1 cellular context compared by ENCODE assay signal in the genomic region with DNA sequence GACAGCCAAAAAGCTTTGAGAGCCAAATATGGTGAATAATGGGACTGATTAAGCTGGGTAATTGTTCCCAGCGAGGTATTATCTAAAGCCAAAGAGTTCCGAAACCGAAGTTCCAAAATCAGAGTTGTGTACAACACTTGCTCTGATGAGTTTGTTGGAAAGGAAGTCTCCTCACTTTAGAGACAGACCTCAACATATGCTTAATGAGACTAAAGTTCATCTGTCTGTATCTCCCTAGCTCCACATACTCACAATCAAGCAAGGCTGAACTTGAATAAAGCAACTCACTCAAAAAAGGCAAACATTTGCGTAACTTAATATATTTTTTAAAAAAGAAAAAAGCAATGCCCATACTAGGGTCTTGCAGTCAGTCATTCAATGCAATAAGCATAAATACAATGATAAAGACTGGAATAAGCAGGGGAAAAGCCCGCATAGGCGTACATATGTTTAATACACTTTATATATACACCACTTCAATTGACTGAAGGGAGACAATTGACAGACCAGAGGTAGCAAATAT.
A peak's percentile ranks its signal among the peaks of the same experiment; 100 is the strongest.
TF ChIP-seq lines count a peak whose summit lies in the region.

No MANE protein-coding gene starts in this region.

TF ChIP-seq in HepG2, 621 proteins besides CTCF, POLR2A, EP300 and RAD21 (continued from another document and continues in another):
- TF ChIP-seq, protein P1, sequence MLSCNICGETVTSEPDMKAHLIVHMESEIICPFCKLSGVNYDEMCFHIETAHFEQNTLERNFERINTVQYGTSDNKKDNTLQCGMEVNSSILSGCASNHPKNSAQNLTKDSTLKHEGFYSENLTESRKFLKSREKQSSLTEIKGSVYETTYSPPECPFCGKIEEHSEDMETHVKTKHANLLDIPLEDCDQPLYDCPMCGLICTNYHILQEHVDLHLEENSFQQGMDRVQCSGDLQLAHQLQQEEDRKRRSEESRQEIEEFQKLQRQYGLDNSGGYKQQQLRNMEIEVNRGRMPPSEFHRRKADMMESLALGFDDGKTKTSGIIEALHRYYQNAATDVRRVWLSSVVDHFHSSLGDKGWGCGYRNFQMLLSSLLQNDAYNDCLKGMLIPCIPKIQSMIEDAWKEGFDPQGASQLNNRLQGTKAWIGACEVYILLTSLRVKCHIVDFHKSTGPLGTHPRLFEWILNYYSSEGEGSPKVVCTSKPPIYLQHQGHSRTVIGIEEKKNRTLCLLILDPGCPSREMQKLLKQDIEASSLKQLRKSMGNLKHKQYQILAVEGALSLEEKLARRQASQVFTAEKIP (CRISPR knock-in tag; IDR thresholded peaks at IDR 0.05; ENCODE audit: borderline replicate concordance), result no peak
- no peak for TF ChIP-seq FOSL1 (CRISPR knock-in tag; IDR thresholded peaks at IDR 0.05; ENCODE audit: borderline replicate concordance)
- no peak for TF ChIP-seq KDM1A (CRISPR knock-in tag; IDR thresholded peaks at IDR 0.05)
- TF ChIP-seq AGO2 (optimal IDR thresholded peaks at IDR 0.05; ENCODE audit: low read depth, low read length), result no peak
- no peak for TF ChIP-seq ZNF44 (CRISPR knock-in tag; IDR thresholded peaks at IDR 0.05)
- peak; percentile 13; the same call in 1 of the 2 replicates for TF ChIP-seq HNF4A (CRISPR knock-in tag; IDR thresholded peaks at IDR 0.05)
- TF ChIP-seq ZNF10 (CRISPR knock-in tag; IDR thresholded peaks at IDR 0.05; ENCODE audit: borderline replicate concordance, low read depth), result no peak
- TF ChIP-seq, protein P2, sequence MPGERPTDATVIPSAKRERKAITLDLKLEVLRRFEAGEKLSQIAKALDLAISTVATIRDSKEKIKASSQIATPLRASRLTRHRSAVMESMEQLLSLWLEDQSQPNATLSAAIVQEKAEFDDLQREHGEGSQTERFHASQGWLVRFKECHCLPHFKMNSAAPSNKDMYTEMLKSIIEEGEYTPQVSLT (CRISPR knock-in tag; IDR thresholded peaks at IDR 0.05; ENCODE audit: borderline replicate concordance, low read depth), result no peak
- TF ChIP-seq, protein P3, sequence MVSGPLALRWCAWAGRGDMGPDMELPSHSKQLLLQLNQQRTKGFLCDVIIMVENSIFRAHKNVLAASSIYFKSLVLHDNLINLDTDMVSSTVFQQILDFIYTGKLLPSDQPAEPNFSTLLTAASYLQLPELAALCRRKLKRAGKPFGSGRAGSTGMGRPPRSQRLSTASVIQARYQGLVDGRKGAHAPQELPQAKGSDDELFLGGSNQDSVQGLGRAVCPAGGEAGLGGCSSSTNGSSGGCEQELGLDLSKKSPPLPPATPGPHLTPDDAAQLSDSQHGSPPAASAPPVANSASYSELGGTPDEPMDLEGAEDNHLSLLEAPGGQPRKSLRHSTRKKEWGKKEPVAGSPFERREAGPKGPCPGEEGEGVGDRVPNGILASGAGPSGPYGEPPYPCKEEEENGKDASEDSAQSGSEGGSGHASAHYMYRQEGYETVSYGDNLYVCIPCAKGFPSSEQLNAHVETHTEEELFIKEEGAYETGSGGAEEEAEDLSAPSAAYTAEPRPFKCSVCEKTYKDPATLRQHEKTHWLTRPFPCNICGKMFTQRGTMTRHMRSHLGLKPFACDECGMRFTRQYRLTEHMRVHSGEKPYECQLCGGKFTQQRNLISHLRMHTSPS (CRISPR knock-in tag; IDR thresholded peaks at IDR 0.05; ENCODE audit: low read depth), result no peak
- TF ChIP-seq ZFP1 (CRISPR knock-in tag; IDR thresholded peaks at IDR 0.05), result no peak
- TF ChIP-seq, protein P4, sequence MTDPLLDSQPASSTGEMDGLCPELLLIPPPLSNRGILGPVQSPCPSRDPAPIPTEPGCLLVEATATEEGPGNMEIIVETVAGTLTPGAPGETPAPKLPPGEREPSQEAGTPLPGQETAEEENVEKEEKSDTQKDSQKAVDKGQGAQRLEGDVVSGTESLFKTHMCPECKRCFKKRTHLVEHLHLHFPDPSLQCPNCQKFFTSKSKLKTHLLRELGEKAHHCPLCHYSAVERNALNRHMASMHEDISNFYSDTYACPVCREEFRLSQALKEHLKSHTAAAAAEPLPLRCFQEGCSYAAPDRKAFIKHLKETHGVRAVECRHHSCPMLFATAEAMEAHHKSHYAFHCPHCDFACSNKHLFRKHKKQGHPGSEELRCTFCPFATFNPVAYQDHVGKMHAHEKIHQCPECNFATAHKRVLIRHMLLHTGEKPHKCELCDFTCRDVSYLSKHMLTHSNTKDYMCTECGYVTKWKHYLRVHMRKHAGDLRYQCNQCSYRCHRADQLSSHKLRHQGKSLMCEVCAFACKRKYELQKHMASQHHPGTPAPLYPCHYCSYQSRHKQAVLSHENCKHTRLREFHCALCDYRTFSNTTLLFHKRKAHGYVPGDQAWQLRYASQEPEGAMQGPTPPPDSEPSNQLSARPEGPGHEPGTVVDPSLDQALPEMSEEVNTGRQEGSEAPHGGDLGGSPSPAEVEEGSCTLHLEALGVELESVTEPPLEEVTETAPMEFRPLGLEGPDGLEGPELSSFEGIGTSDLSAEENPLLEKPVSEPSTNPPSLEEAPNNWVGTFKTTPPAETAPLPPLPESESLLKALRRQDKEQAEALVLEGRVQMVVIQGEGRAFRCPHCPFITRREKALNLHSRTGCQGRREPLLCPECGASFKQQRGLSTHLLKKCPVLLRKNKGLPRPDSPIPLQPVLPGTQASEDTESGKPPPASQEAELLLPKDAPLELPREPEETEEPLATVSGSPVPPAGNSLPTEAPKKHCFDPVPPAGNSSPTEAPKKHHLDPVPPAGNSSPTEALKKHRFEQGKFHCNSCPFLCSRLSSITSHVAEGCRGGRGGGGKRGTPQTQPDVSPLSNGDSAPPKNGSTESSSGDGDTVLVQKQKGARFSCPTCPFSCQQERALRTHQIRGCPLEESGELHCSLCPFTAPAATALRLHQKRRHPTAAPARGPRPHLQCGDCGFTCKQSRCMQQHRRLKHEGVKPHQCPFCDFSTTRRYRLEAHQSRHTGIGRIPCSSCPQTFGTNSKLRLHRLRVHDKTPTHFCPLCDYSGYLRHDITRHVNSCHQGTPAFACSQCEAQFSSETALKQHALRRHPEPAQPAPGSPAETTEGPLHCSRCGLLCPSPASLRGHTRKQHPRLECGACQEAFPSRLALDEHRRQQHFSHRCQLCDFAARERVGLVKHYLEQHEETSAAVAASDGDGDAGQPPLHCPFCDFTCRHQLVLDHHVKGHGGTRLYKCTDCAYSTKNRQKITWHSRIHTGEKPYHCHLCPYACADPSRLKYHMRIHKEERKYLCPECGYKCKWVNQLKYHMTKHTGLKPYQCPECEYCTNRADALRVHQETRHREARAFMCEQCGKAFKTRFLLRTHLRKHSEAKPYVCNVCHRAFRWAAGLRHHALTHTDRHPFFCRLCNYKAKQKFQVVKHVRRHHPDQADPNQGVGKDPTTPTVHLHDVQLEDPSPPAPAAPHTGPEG (CRISPR knock-in tag; IDR thresholded peaks at IDR 0.05), result no peak
- no peak for TF ChIP-seq ZNF775 (CRISPR knock-in tag; IDR thresholded peaks at IDR 0.05; ENCODE audit: borderline replicate concordance)
- no peak for TF ChIP-seq ZNF230 (CRISPR knock-in tag; IDR thresholded peaks at IDR 0.05)
- TF ChIP-seq ATRX (CRISPR knock-in tag; IDR thresholded peaks at IDR 0.05; ENCODE audit: borderline replicate concordance), result no peak
- no peak for TF ChIP-seq KDM6A (CRISPR knock-in tag; IDR thresholded peaks at IDR 0.05; ENCODE audit: low read depth)
- TF ChIP-seq, protein P5, sequence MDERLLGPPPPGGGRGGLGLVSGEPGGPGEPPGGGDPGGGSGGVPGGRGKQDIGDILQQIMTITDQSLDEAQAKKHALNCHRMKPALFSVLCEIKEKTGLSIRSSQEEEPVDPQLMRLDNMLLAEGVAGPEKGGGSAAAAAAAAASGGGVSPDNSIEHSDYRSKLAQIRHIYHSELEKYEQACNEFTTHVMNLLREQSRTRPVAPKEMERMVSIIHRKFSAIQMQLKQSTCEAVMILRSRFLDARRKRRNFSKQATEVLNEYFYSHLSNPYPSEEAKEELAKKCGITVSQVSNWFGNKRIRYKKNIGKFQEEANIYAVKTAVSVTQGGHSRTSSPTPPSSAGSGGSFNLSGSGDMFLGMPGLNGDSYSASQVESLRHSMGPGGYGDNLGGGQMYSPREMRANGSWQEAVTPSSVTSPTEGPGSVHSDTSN (CRISPR knock-in tag; IDR thresholded peaks at IDR 0.05), result no peak
- no peak for TF ChIP-seq ZNF737 (CRISPR knock-in tag; IDR thresholded peaks at IDR 0.05; ENCODE audit: borderline replicate concordance)
- TF ChIP-seq NFE2L2 (IDR thresholded peaks at IDR 0.05; ENCODE audit: low read length), result no peak
- TF ChIP-seq TBX2 (CRISPR knock-in tag; IDR thresholded peaks at IDR 0.05; ENCODE audit: borderline replicate concordance), result no peak; the same call in 1 of the 2 replicates
- TF ChIP-seq ZNF264 (CRISPR knock-in tag; IDR thresholded peaks at IDR 0.05), result 0 out of 2 replicates have a peak, but pooled peaks have one; percentile 36
- TF ChIP-seq ZSCAN20 (CRISPR knock-in tag; IDR thresholded peaks at IDR 0.05; ENCODE audit: borderline replicate concordance), result no peak
- 0 out of 2 replicates have a peak, but pooled peaks have one; percentile 3 for TF ChIP-seq KAT8 (CRISPR knock-in tag; IDR thresholded peaks at IDR 0.05)
- no peak for TF ChIP-seq ZSCAN22 (CRISPR knock-in tag; IDR thresholded peaks at IDR 0.05)
- TF ChIP-seq POLR2G (IDR thresholded peaks at IDR 0.05; ENCODE audit: low read depth, low read length), result no peak
- TF ChIP-seq ONECUT2 (CRISPR knock-in tag; IDR thresholded peaks at IDR 0.05), result no peak
- peak; percentile 46; the same call in 1 of the 2 replicates for TF ChIP-seq RXRB (CRISPR knock-in tag; IDR thresholded peaks at IDR 0.05; ENCODE audit: borderline replicate concordance)
- no peak for TF ChIP-seq CREM (IDR thresholded peaks at IDR 0.05)
- TF ChIP-seq CREM (CRISPR knock-in tag; IDR thresholded peaks at IDR 0.05), result no peak
- TF ChIP-seq ZNF780A (CRISPR knock-in tag; IDR thresholded peaks at IDR 0.05), result no peak
- no peak for TF ChIP-seq ZNF83 (CRISPR knock-in tag; IDR thresholded peaks at IDR 0.05; ENCODE audit: borderline replicate concordance)
- no peak for TF ChIP-seq ZNF792 (CRISPR knock-in tag; IDR thresholded peaks at IDR 0.05)
- TF ChIP-seq KDM3A (CRISPR knock-in tag; IDR thresholded peaks at IDR 0.05; ENCODE audit: low read depth), result no peak; the same call in 1 of the 2 replicates
- no peak for TF ChIP-seq ZNF124 (CRISPR knock-in tag; IDR thresholded peaks at IDR 0.05)
- TF ChIP-seq, protein P6, sequence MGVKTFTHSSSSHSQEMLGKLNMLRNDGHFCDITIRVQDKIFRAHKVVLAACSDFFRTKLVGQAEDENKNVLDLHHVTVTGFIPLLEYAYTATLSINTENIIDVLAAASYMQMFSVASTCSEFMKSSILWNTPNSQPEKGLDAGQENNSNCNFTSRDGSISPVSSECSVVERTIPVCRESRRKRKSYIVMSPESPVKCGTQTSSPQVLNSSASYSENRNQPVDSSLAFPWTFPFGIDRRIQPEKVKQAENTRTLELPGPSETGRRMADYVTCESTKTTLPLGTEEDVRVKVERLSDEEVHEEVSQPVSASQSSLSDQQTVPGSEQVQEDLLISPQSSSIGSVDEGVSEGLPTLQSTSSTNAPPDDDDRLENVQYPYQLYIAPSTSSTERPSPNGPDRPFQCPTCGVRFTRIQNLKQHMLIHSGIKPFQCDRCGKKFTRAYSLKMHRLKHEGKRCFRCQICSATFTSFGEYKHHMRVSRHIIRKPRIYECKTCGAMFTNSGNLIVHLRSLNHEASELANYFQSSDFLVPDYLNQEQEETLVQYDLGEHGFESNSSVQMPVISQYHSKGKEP (CRISPR knock-in tag; IDR thresholded peaks at IDR 0.05), result no peak
- TF ChIP-seq, protein P7, sequence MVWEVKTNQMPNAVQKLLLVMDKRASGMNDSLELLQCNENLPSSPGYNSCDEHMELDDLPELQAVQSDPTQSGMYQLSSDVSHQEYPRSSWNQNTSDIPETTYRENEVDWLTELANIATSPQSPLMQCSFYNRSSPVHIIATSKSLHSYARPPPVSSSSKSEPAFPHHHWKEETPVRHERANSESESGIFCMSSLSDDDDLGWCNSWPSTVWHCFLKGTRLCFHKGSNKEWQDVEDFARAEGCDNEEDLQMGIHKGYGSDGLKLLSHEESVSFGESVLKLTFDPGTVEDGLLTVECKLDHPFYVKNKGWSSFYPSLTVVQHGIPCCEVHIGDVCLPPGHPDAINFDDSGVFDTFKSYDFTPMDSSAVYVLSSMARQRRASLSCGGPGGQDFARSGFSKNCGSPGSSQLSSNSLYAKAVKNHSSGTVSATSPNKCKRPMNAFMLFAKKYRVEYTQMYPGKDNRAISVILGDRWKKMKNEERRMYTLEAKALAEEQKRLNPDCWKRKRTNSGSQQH (CRISPR knock-in tag; IDR thresholded peaks at IDR 0.05; ENCODE audit: low read depth), result 0 out of 2 replicates have a peak, but pooled peaks have one; percentile 2
- TF ChIP-seq DNMT3B (CRISPR knock-in tag; conservative IDR thresholded peaks at IDR 0.05), result no peak
- peak; percentile 69 for TF ChIP-seq PPARG (CRISPR knock-in tag; conservative IDR thresholded peaks at IDR 0.05)
- TF ChIP-seq ISL2 (CRISPR knock-in tag; IDR thresholded peaks at IDR 0.05), result no peak
- no peak for TF ChIP-seq KLF9 (CRISPR knock-in tag; IDR thresholded peaks at IDR 0.05; ENCODE audit: low read depth)
- no peak for TF ChIP-seq WIZ (CRISPR knock-in tag; IDR thresholded peaks at IDR 0.05)
- no peak for TF ChIP-seq ZSCAN12 (CRISPR knock-in tag; IDR thresholded peaks at IDR 0.05)
- TF ChIP-seq IRF2 (CRISPR knock-in tag; IDR thresholded peaks at IDR 0.05), result no peak
- TF ChIP-seq ZNF781 (CRISPR knock-in tag; IDR thresholded peaks at IDR 0.05; ENCODE audit: borderline replicate concordance, not compliant biosample characterization), result no peak
- TF ChIP-seq, protein P8, sequence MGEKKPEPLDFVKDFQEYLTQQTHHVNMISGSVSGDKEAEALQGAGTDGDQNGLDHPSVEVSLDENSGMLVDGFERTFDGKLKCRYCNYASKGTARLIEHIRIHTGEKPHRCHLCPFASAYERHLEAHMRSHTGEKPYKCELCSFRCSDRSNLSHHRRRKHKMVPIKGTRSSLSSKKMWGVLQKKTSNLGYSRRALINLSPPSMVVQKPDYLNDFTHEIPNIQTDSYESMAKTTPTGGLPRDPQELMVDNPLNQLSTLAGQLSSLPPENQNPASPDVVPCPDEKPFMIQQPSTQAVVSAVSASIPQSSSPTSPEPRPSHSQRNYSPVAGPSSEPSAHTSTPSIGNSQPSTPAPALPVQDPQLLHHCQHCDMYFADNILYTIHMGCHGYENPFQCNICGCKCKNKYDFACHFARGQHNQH (CRISPR knock-in tag; IDR thresholded peaks at IDR 0.05), result no peak
- no peak for TF ChIP-seq DPF2 (CRISPR knock-in tag; IDR thresholded peaks at IDR 0.05; ENCODE audit: borderline replicate concordance, low read depth)
- TF ChIP-seq ADNP (CRISPR knock-in tag; IDR thresholded peaks at IDR 0.05), result no peak
- no peak for TF ChIP-seq XBP1 (CRISPR knock-in tag; IDR thresholded peaks at IDR 0.05)
- TF ChIP-seq ZNF713 (CRISPR knock-in tag; IDR thresholded peaks at IDR 0.05), result no peak
- TF ChIP-seq, protein P9, sequence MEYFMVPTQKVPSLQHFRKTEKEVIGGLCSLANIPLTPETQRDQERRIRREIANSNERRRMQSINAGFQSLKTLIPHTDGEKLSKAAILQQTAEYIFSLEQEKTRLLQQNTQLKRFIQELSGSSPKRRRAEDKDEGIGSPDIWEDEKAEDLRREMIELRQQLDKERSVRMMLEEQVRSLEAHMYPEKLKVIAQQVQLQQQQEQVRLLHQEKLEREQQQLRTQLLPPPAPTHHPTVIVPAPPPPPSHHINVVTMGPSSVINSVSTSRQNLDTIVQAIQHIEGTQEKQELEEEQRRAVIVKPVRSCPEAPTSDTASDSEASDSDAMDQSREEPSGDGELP (IDR thresholded peaks at IDR 0.05; ENCODE audit: borderline replicate concordance, low read depth), result no peak
- TF ChIP-seq ZNF720 (CRISPR knock-in tag; IDR thresholded peaks at IDR 0.05), result no peak
- no peak for TF ChIP-seq ZNF17 (CRISPR knock-in tag; IDR thresholded peaks at IDR 0.05)
- TF ChIP-seq ZC3H13 (CRISPR knock-in tag; IDR thresholded peaks at IDR 0.05), result no peak
- no peak for TF ChIP-seq ZNF350 (CRISPR knock-in tag; IDR thresholded peaks at IDR 0.05; ENCODE audit: borderline replicate concordance, low read depth)
